19 cellular contexts compared by ENCODE assay signal in the genomic region with DNA sequence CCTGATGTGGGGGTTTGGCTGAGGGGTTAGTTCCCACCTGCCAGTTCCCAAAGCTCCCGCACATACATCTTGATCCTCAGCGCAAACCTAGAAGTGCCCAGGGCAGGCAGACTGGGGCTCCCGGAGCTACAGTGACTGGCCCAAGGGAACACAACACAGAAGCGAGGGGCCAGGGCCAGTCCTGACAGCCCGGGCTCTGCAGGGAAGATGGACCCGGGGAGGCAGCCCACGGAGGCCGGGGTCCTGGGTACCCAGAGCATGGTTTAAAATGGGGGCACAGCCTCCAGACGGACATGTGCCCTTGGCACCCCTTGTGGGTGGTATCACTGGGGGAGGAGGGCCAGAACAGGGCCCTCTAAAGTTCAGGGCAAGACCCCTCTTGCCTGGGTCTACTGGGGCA. TPM values are rescaled to one million over a fixed set of nuclear protein-coding genes. Genes with fewer than 3 reads are reported as not detected.
DNase-seq lines count a peak whose midpoint lies in the region; ATAC-seq and TF ChIP-seq lines count a peak whose summit lies in the region.
"Had no signal": no experiment of that assay in that cellular context is flagged by ENCODE, and none has a peak within 500 bp of the region (broad histone marks: within the 10 kb centered on the region; RNA-seq: fewer than 3 reads in every experiment).

No MANE protein-coding gene starts in this region.

- H3F3A ChIP-seq in neural progenitor cell (ENCODE audit: low read depth): peaks cover 10% of the 10 kb centered on the region

- peak; percentile 50 for ATAC-seq in stimulated activated naive CD8-positive, alpha-beta T cell treated with anti-CD3 and anti-CD28 coated beads, Interleukin-15, amount 100 ng/mL, for 72 hours
- no peak for ATAC-seq in GM19455 (IDR thresholded peaks at IDR 0.05; ENCODE audit: unreplicated experiment)
- ATAC-seq: A549 had no signal

- H3K79me2 ChIP-seq in neural progenitor cell (ENCODE audit: low read depth): no peaks in the 10 kb centered on the region

- H3K36me3 Mint-ChIP-seq in neural progenitor cell: no peaks in the 10 kb centered on the region
- H3K36me3 Mint-ChIP-seq: CD14-positive monocyte; CD8-positive, alpha-beta memory T cell had no signal

- CTCF ChIA-PET in HEK293 (lab: Yijun Ruan, JAX): interaction anchor here (0.7 to 3.0 kb wide), 3 partner anchors 9 to 578 kb away, joined by 3 to 20 read pairs (median 3); no protein-coding TSS in a partner anchor

- peaks cover 6% of the 10 kb centered on the region for H3K4me1 Mint-ChIP-seq in neural progenitor cell
- peaks cover 13% of the 10 kb centered on the region for H3K4me1 Mint-ChIP-seq in stimulated activated naive CD8-positive, alpha-beta T cell treated with anti-CD3 and anti-CD28 coated beads, Interleukin-15, amount 100 ng/mL, for 72 hours
- H3K4me1 Mint-ChIP-seq: CD8-positive, alpha-beta memory T cell had no signal

- H3K4me1 ChIP-seq in HEK293 (ENCODE audit: control insufficient read depth, insufficient read depth, low read length) (peaks cover 3% of the 10 kb centered on the region; the same call in 1 of the 2 replicates), neural progenitor cell (no peaks in the 10 kb centered on the region)
- H3K4me1 ChIP-seq: A549 had no signal

- no peak overlapping the region for H3K4me2 ChIP-seq in neural progenitor cell
- H3K4me2 ChIP-seq: A549 had no signal

- H3K9me3 Mint-ChIP-seq in neural progenitor cell: no peaks in the 10 kb centered on the region
- no peaks in the 10 kb centered on the region for H3K9me3 Mint-ChIP-seq in stimulated activated naive CD8-positive, alpha-beta T cell treated with anti-CD3 and anti-CD28 coated beads, Interleukin-15, amount 100 ng/mL, for 72 hours
- H3K9me3 Mint-ChIP-seq: CD14-positive monocyte; CD4-positive, alpha-beta T cell; CD8-positive, alpha-beta memory T cell had no signal

- DNase-seq in neural progenitor cell (ENCODE audit: low spot score) (no peak), GF-D8 (lab: John Stamatoyannopoulos, UW) (no peak)
- DNase-seq in stimulated activated naive CD8-positive, alpha-beta T cell treated with anti-CD3 and anti-CD28 coated beads, Interleukin-15, amount 100 ng/mL, for 72 hours: no peak
- DNase-seq in activated effector memory CD4-positive, alpha-beta T cell treated with Interleukin-2 at 50 U/mL for 16 hours: no peak
- DNase-seq: 8988T; ACHN; CD4-positive, alpha-beta T cell; CD8-positive, alpha-beta memory T cell; DMS 273 treated with DMSO at 0.1 percent for 48 hours; DMS79; EL; GDM1; GOT3; H7; HCEC 1CT had no signal

- H3K27me3 ChIP-seq in neural progenitor cell: peaks cover 23% of the 10 kb centered on the region

- H3K9me3 ChIP-seq in HEK293 (ENCODE audit: control insufficient read depth, insufficient read depth, low read depth, low read length) (no peaks in the 10 kb centered on the region), neural progenitor cell (ENCODE audit: low read depth) (no peaks in the 10 kb centered on the region)
- H3K9me3 ChIP-seq: A549 had no signal

- H3K27me3 Mint-ChIP-seq in neural progenitor cell (ENCODE audit: insufficient read depth, low read depth): peaks cover 24% of the 10 kb centered on the region
- H3K27me3 Mint-ChIP-seq in stimulated activated naive CD8-positive, alpha-beta T cell treated with anti-CD3 and anti-CD28 coated beads, Interleukin-15, amount 100 ng/mL, for 72 hours: peaks cover 32% of the 10 kb centered on the region

- H3K4me3 ChIP-seq in HEK293 (ENCODE audit: low read depth, low read length) (no peak overlapping the region), neural progenitor cell (no peak overlapping the region)
- H3K4me3 ChIP-seq: A549 had no signal

- TF ChIP-seq CTCF in HEK293 (tag by site-specific recombination; IDR thresholded peaks at IDR 0.05) (no peak), neural progenitor cell (IDR thresholded peaks at IDR 0.05) (no peak)

- no peak overlapping the region for H2AFZ ChIP-seq in neural progenitor cell (replicated peaks)

- no peak overlapping the region for H3K9ac ChIP-seq in neural progenitor cell

- no peaks in the 10 kb centered on the region for H4K20me1 ChIP-seq in neural progenitor cell (ENCODE audit: low read depth)

- H3K27ac ChIP-seq in HEK293 (ENCODE audit: extremely low read depth, low read depth, low read length) (no peak overlapping the region), neural progenitor cell (no peak overlapping the region)
- H3K27ac ChIP-seq: A549 had no signal

- H3K36me3 ChIP-seq in HEK293 (ENCODE audit: control insufficient read depth in 2 of 2, insufficient read depth in 1 of 2, low read length in 2 of 2): no peaks in the 10 kb centered on the region
- no peaks in the 10 kb centered on the region for H3K36me3 ChIP-seq in neural progenitor cell

- POLR2A ChIA-PET in HEK293 (lab: Yijun Ruan, JAX): no interaction called here

- H3K4me3 Mint-ChIP-seq in neural progenitor cell: no peak overlapping the region
- H3K4me3 Mint-ChIP-seq in stimulated activated naive CD8-positive, alpha-beta T cell treated with anti-CD3 and anti-CD28 coated beads, Interleukin-15, amount 100 ng/mL, for 72 hours: no peak overlapping the region
- H3K4me3 Mint-ChIP-seq: CD14-positive monocyte; CD4-positive, alpha-beta T cell; CD8-positive, alpha-beta memory T cell had no signal

- H3K27ac Mint-ChIP-seq in neural progenitor cell: peak overlapping the region; percentile 29
- H3K27ac Mint-ChIP-seq in stimulated activated naive CD8-positive, alpha-beta T cell treated with anti-CD3 and anti-CD28 coated beads, Interleukin-15, amount 100 ng/mL, for 72 hours: peak overlapping the region in 1 of 2 donors; percentile 20
- H3K27ac Mint-ChIP-seq: CD14-positive monocyte; CD4-positive, alpha-beta T cell had no signal

TF ChIP-seq in HEK293, 187 proteins besides CTCF, POLR2A, EP300 and RAD21:
- 0 out of 2 replicates have a peak, but pooled peaks have one; percentile 3 for TF ChIP-seq ZNF677 (tag by site-specific recombination; IDR thresholded peaks at IDR 0.05)
- TF ChIP-seq, protein P1, sequence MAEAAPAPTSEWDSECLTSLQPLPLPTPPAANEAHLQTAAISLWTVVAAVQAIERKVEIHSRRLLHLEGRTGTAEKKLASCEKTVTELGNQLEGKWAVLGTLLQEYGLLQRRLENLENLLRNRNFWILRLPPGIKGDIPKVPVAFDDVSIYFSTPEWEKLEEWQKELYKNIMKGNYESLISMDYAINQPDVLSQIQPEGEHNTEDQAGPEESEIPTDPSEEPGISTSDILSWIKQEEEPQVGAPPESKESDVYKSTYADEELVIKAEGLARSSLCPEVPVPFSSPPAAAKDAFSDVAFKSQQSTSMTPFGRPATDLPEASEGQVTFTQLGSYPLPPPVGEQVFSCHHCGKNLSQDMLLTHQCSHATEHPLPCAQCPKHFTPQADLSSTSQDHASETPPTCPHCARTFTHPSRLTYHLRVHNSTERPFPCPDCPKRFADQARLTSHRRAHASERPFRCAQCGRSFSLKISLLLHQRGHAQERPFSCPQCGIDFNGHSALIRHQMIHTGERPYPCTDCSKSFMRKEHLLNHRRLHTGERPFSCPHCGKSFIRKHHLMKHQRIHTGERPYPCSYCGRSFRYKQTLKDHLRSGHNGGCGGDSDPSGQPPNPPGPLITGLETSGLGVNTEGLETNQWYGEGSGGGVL (tag by site-specific recombination; IDR thresholded peaks at IDR 0.05): no peak

RNA-seq across cellular contexts. Expression of a gene that starts 5.1 kb away (rescaled TPM):
- not detected in 2 replicates for total RNA-seq in neural progenitor cell (ENCODE audit: low replicate concordance)
- total RNA-seq: CD4-positive, alpha-beta T cell; CD8-positive, alpha-beta memory T cell had no signal

RNA-seq across cellular contexts. Expression of a gene that starts 23.5 kb away (rescaled TPM):
- not detected in 2 replicates for total RNA-seq in neural progenitor cell (ENCODE audit: low replicate concordance)
- total RNA-seq: CD4-positive, alpha-beta T cell; CD8-positive, alpha-beta memory T cell had no signal

RNA-seq across cellular contexts. Expression of a gene that starts 53.0 kb away (rescaled TPM):
- 0.03 TPM in 1 of 2 replicates, not detected in the other for total RNA-seq in neural progenitor cell (ENCODE audit: low replicate concordance)
- total RNA-seq: H7 had no signal
